8 cellular contexts compared by ENCODE assay signal in the genomic region with DNA sequence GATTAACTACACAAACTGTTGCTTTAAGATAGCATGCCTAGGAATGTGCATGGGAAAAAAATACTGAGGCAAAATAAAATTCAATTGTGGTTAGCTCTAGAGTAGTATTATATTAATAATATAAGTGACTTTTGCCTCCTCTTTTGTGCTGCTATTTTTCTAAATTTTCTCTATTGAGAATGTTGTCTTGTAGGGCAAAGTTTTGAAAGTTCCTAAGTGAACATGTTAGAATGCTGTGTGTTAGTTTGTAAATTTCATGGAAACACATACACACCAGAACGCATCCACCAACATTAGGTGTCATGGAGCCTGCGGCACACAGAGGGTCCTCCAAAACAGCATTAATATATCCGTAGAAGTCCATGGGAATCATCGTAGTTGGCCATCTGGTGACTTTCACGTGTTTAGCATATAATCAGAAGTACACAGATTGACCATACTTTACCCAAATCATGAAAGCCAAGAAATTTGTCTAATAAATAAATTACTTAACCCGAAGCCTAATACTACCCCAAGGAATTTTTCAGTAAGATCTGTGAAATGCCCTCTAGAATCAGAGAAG. TPM values are rescaled to one million over a fixed set of nuclear protein-coding genes. Genes with fewer than 3 reads are reported as not detected.
DNase-seq lines count a peak whose midpoint lies in the region; ATAC-seq and TF ChIP-seq lines count a peak whose summit lies in the region.

No MANE protein-coding gene starts in this region.

- DNase-seq in CD8-positive, alpha-beta T cell = no peak
- DNase-seq in colonic mucosa (no peak), trophoblast cell (no peak), SK-N-DZ (ENCODE audit: low spot score) (no peak)
- DNase-seq in stimulated activated CD4-positive, alpha-beta T cell treated with anti-CD3 and anti-CD28 coated beads, Interleukin-15, amount 100 ng/mL, for 24 hours = no peak

- no peaks in the 10 kb centered on the region for H3F3A ChIP-seq in OCI-LY1 (ENCODE audit: insufficient read depth, low read length)

- no peak overlapping the region for H3K27ac ChIP-seq in CD8-positive, alpha-beta T cell (ENCODE audit: low read depth, low read length)
- H3K27ac ChIP-seq in OCI-LY1 (ENCODE audit: low read depth, low read length, poor library complexity, severe bottlenecking) (no peak overlapping the region), colonic mucosa (peak overlapping the region; percentile 62), trophoblast cell (ENCODE audit: low read depth, low read length) (peak overlapping the region; percentile 87)

- no peaks in the 10 kb centered on the region for H3K27me3 ChIP-seq in CD8-positive, alpha-beta T cell (ENCODE audit: insufficient read depth, low read length)
- H3K27me3 ChIP-seq in OCI-LY1 (ENCODE audit: insufficient read depth, low read length) = no peaks in the 10 kb centered on the region
- H3K27me3 ChIP-seq in colonic mucosa = no peaks in the 10 kb centered on the region
- no peaks in the 10 kb centered on the region for H3K27me3 ChIP-seq in trophoblast cell (ENCODE audit: insufficient read depth, low read length)

- no peaks in the 10 kb centered on the region for H3K9me2 ChIP-seq in OCI-LY1 (ENCODE audit: low read depth, low read length)

- H3K9ac ChIP-seq in OCI-LY1 (ENCODE audit: low read length) (no peak overlapping the region), colonic mucosa (ENCODE audit: low read depth in 2 of 2, low read length in 2 of 2) (peak overlapping the region in 1 of 2 donors; percentile 38), trophoblast cell (ENCODE audit: low read length) (no peak overlapping the region)

- H4K20me1 ChIP-seq in OCI-LY1 (ENCODE audit: insufficient read depth, low read length) = no peaks in the 10 kb centered on the region

- TF ChIP-seq CTCF in CD8-positive, alpha-beta T cell (IDR thresholded peaks at IDR 0.05) = no peak
- TF ChIP-seq CTCF in OCI-LY1 (IDR thresholded peaks at IDR 0.05; ENCODE audit: low read length) (no peak), colonic mucosa (IDR thresholded peaks at IDR 0.05) (no peak)

- peak overlapping the region; percentile 72 for H2AK5ac ChIP-seq in trophoblast cell (ENCODE audit: low read length)

- H2BK120ac ChIP-seq in trophoblast cell (ENCODE audit: insufficient read depth, low read length, poor library complexity) = peak overlapping the region; percentile 77

- POLR2A ChIA-PET in CD8-positive, alpha-beta T cell (lab: Charles Lee) = interaction anchor here (0.8 to 1.1 kb wide), 3 partner anchors 11 to 26 kb away, joined by 3 to 6 read pairs (median 4); a partner anchor contains a TSS

- H3K9me3 Mint-ChIP-seq in CD8-positive, alpha-beta T cell = no peaks in the 10 kb centered on the region

- CTCF ChIA-PET in CD8-positive, alpha-beta T cell (lab: Charles Lee) = interaction anchor here (1.1 to 2.2 kb wide), 4 partner anchors 29 to 86 kb away, joined by 3 to 8 read pairs (median 5); no protein-coding TSS in a partner anchor

- no peaks in the 10 kb centered on the region for H3K36me3 ChIP-seq in CD8-positive, alpha-beta T cell (ENCODE audit: insufficient read depth, low read length)
- H3K36me3 ChIP-seq in OCI-LY1 (ENCODE audit: insufficient read depth, low read length) (no peaks in the 10 kb centered on the region), colonic mucosa (no peaks in the 10 kb centered on the region), trophoblast cell (ENCODE audit: control insufficient read depth in 1 of 2, insufficient read depth in 2 of 2, low read length in 2 of 2) (peaks cover 0 to 4% of the 10 kb centered on the region in 2 experiments)

- H3K4me1 Mint-ChIP-seq in CD8-positive, alpha-beta T cell (ENCODE audit: low read depth) = peaks cover 42% of the 10 kb centered on the region

- H3K36me3 Mint-ChIP-seq in CD8-positive, alpha-beta T cell = no peaks in the 10 kb centered on the region

- intact Hi-C loops in CD8-positive, alpha-beta T cell (cut with DNase I, micrococcal nuclease) = loop anchor here in 1 of 2 experiments (1.0 kb wide), 1 partner anchor 12 kb away; no protein-coding TSS in a partner anchor
- intact Hi-C loops in colonic mucosa (cut with DNase I) = no loop called here

- peak overlapping the region; percentile 82 for H2BK5ac ChIP-seq in trophoblast cell (ENCODE audit: low read depth, low read length, poor library complexity)

- H3K18ac ChIP-seq in trophoblast cell (ENCODE audit: low read length) = no peak overlapping the region

- no peak for ATAC-seq in CD8-positive, alpha-beta T cell
- ATAC-seq in HG02973 (IDR thresholded peaks at IDR 0.05; ENCODE audit: unreplicated experiment) = no peak
- no peak for ATAC-seq in HG03139 (IDR thresholded peaks at IDR 0.05; ENCODE audit: unreplicated experiment)

- H3K27ac Mint-ChIP-seq in CD8-positive, alpha-beta T cell = peak overlapping the region; percentile 53

- H3K79me2 ChIP-seq in OCI-LY1 (ENCODE audit: insufficient read depth, low read length) = no peaks in the 10 kb centered on the region
- peaks cover 7% of the 10 kb centered on the region for H3K79me2 ChIP-seq in trophoblast cell (ENCODE audit: control insufficient read depth, insufficient read depth, low read length, poor library complexity)

- no peak overlapping the region for H4K12ac ChIP-seq in trophoblast cell (ENCODE audit: low read depth, low read length)

- H3K4me3 Mint-ChIP-seq in CD8-positive, alpha-beta T cell = no peak overlapping the region

- no peak overlapping the region for H3K4me3 ChIP-seq in CD8-positive, alpha-beta T cell (ENCODE audit: low read depth, low read length)
- H3K4me3 ChIP-seq in OCI-LY1 (ENCODE audit: low read depth, low read length, poor library complexity, severe bottlenecking) = no peak overlapping the region
- no peak overlapping the region for H3K4me3 ChIP-seq in colonic mucosa
- H3K4me3 ChIP-seq in trophoblast cell (ENCODE audit: low read depth, low read length) = no peak overlapping the region

- peak overlapping the region; percentile 81 for H4K8ac ChIP-seq in trophoblast cell (ENCODE audit: low read depth, low read length)

- peak overlapping the region; percentile 82 for H4K91ac ChIP-seq in trophoblast cell (ENCODE audit: low read depth, low read length)

- H2AFZ ChIP-seq in OCI-LY1 (ENCODE audit: low read length) = no peak overlapping the region
- no peak overlapping the region for H2AFZ ChIP-seq in trophoblast cell (ENCODE audit: insufficient read depth, low read length, poor library complexity)

- peaks cover 42% of the 10 kb centered on the region for H3K4me1 ChIP-seq in CD8-positive, alpha-beta T cell (ENCODE audit: insufficient read depth, low read length)
- peaks cover 21% of the 10 kb centered on the region for H3K4me1 ChIP-seq in OCI-LY1 (ENCODE audit: insufficient read depth, low read length, severe bottlenecking)
- H3K4me1 ChIP-seq in colonic mucosa = peaks cover 8% of the 10 kb centered on the region
- H3K4me1 ChIP-seq in trophoblast cell (ENCODE audit: control insufficient read depth in 1 of 2, insufficient read depth in 2 of 2, low read length in 2 of 2) = peaks cover 15 to 30% of the 10 kb centered on the region in 2 experiments

- no CpG with 5 or more reads among the region's 6 CpGs for WGBS in trophoblast cell (ENCODE audit: extremely low coverage, insufficient coverage, insufficient read length)

- 0 out of 2 replicates have a peak overlapping the region, but pooled peaks have one; percentile 20 for H3K4me2 ChIP-seq in OCI-LY1 (ENCODE audit: low read length)
- H3K4me2 ChIP-seq in trophoblast cell (ENCODE audit: low read length) = no peak overlapping the region

- peak overlapping the region; percentile 87 for H3K14ac ChIP-seq in trophoblast cell (ENCODE audit: low read length)

- H2BK12ac ChIP-seq in trophoblast cell (ENCODE audit: low read length) = peak overlapping the region; percentile 94

- no peak overlapping the region for H3K23ac ChIP-seq in trophoblast cell (ENCODE audit: low read length)

- peaks cover 22% of the 10 kb centered on the region for H3K79me1 ChIP-seq in trophoblast cell (ENCODE audit: low read length)

- no peaks in the 10 kb centered on the region for H3K9me3 ChIP-seq in CD8-positive, alpha-beta T cell (ENCODE audit: low read length)
- H3K9me3 ChIP-seq in OCI-LY1 (ENCODE audit: low read length) (no peaks in the 10 kb centered on the region), colonic mucosa (no peaks in the 10 kb centered on the region), trophoblast cell (ENCODE audit: insufficient read depth, low read depth, low read length) (no peaks in the 10 kb centered on the region)

- no peak overlapping the region for H3K4ac ChIP-seq in trophoblast cell (ENCODE audit: low read depth, low read length)

- H3K27me3 Mint-ChIP-seq in CD8-positive, alpha-beta T cell (ENCODE audit: low read depth) = no peaks in the 10 kb centered on the region

RNA-seq across cellular contexts. Expression of a gene that starts 25.6 kb away (rescaled TPM):
- 1 to 10 TPM in 1 of 2 experiments, under 1 TPM in 1; 0.71 to 1.5 TPM for total RNA-seq in CD8-positive, alpha-beta T cell
- 10 to 100 TPM; 18.7 to 28.3 TPM for total RNA-seq in colonic mucosa
- polyA plus RNA-seq in trophoblast cell (2013) = 37.1 and 39.9 TPM in 2 replicates
- 0.83 and 1.2 TPM in 2 replicates for polyA plus RNA-seq in SK-N-DZ (2014; cell fraction: cytosol; rRNA removed)
- polyA plus RNA-seq in SK-N-DZ (2014; cell fraction: nucleus; rRNA removed) = 0.19 and 0.30 TPM in 2 replicates

Comparison
In these comparisons a context has a peak if more than half of its experiments do, and no peak if none do; other contexts are left out.
1. H3K27ac ChIP-seq: peak in colonic mucosa (single experiment) and trophoblast cell (single experiment); none in CD8-positive, alpha-beta T cell (single experiment) and OCI-LY1 (single experiment).
2. RNA of a gene that starts 25.6 kb away (total RNA-seq): 18.7 to 28.3 TPM in colonic mucosa; 0.71 to 1.5 TPM in CD8-positive, alpha-beta T cell; every median in the first group is over 4 times any median in the second.